In genomic region chr16:47713225-47713595, GRCh38 we compare ENCODE assay signal across 8 cellular contexts.
DNase-seq lines count a peak whose midpoint lies in the region; ATAC-seq lines count a peak whose summit lies in the region.

No MANE protein-coding gene starts in this region.

- DNase-seq in GM04503 (ENCODE audit: low read depth), result peak; percentile 4
- DNase-seq in RPMI7951 (ENCODE audit: low read depth), result peak; percentile 97
- peak; percentile 53 for DNase-seq in glomerular visceral epithelial cell (ENCODE audit: extremely low spot score)
- no peak for DNase-seq in NCI-H187 (lab: John Stamatoyannopoulos, UW)
- DNase-seq in ecto neural progenitor cell (ENCODE audit: low spot score), result no peak
- no peak for DNase-seq in NOMO-1 treated with dmso at 0.1 percent for 144 hours (lab: John Stamatoyannopoulos, UW; ENCODE audit: unreplicated experiment)
- no peak for DNase-seq in activated naive CD4-positive, alpha-beta T cell treated with anti-CD3 and anti-CD28 coated beads, Interleukin-2, amount 50 U/mL, for 16 hours

- peak; percentile 63 for ATAC-seq in GM21576 (IDR thresholded peaks at IDR 0.05; ENCODE audit: unreplicated experiment)

Comparison
In these comparisons a context has a peak if more than half of its experiments do, and no peak if none do; other contexts are left out.
1. DNase-seq: peak in GM04503 (single experiment), RPMI7951 (single experiment) and glomerular visceral epithelial cell (single experiment); none in NCI-H187 (0 of 2), ecto neural progenitor cell (single experiment), NOMO-1 treated with dmso at 0.1 percent for 144 hours (single experiment) and activated naive CD4-positive, alpha-beta T cell treated with anti-CD3 and anti-CD28 coated beads, Interleukin-2, amount 50 U/mL, for 16 hours (single experiment).